ENCODE assay signal across 8 cellular contexts in genomic region chr15:89666147-89666857, GRCh38. TPM values are rescaled to one million over a fixed set of nuclear protein-coding genes. Genes with fewer than 3 reads are reported as not detected.
DNase-seq lines count a peak whose midpoint lies in the region; ATAC-seq and TF ChIP-seq lines count a peak whose summit lies in the region.

No MANE protein-coding gene starts in this region.

- H3K4ac ChIP-seq in neuronal stem cell (ENCODE audit: low read length), result no peak overlapping the region

- no peak for TF ChIP-seq EP300 in gastroesophageal sphincter (IDR thresholded peaks at IDR 0.05)

- peak overlapping the region; percentile 73 for H3K23ac ChIP-seq in neuronal stem cell (ENCODE audit: low read depth, low read length, poor library complexity)

- no peaks in the 10 kb centered on the region for H3K9me3 Mint-ChIP-seq in stimulated activated naive CD8-positive, alpha-beta T cell treated with anti-CD3 and anti-CD28 coated beads, Interleukin-15, amount 100 ng/mL, for 72 hours

- H3K4me3 ChIP-seq in gastroesophageal sphincter, result peak overlapping the region in 1 of 2 donors; percentile 57
- H3K4me3 ChIP-seq in neuronal stem cell (ENCODE audit: low read length in 2 of 2), result peak overlapping the region in 1 of 2 donors; percentile 46

- H2AK5ac ChIP-seq in neuronal stem cell (ENCODE audit: low read depth, low read length), result peak overlapping the region; percentile 68

- no peak overlapping the region for H4K8ac ChIP-seq in neuronal stem cell (ENCODE audit: low read depth, low read length)

- no peak for TF ChIP-seq POLR2A in gastroesophageal sphincter (IDR thresholded peaks at IDR 0.05)

- no peak overlapping the region for H3K14ac ChIP-seq in neuronal stem cell (ENCODE audit: low read length)

- peak overlapping the region; percentile 97 for H3K18ac ChIP-seq in neuronal stem cell (ENCODE audit: low read length)

- H3K9me3 ChIP-seq in gastroesophageal sphincter (no peaks in the 10 kb centered on the region), neuronal stem cell (replicated peaks in 1 of 2; ENCODE audit: control insufficient read depth in 2 of 2, insufficient read depth in 1 of 2, low read depth in 1 of 2, low read length in 2 of 2) (no peaks in the 10 kb centered on the region)

- H3K27me3 ChIP-seq in gastroesophageal sphincter (no peaks in the 10 kb centered on the region), neuronal stem cell (ENCODE audit: control insufficient read depth in 3 of 3, insufficient read depth in 3 of 3, low read depth in 1 of 3, low read length in 3 of 3) (peaks cover 0 to 48% (median 11%) of the 10 kb centered on the region in 3 experiments)

- H2BK15ac ChIP-seq in neuronal stem cell (ENCODE audit: low read length), result peak overlapping the region; percentile 96

- 80% methylated on average over 1 of the region's 8 CpGs; no CpG with 5 or more reads in 1 of the 2 donors for WGBS in gastroesophageal sphincter (ENCODE audit: low coverage in 1 of 2), 2 donors
- no CpG with 5 or more reads among the region's 8 CpGs for WGBS in neuronal stem cell (ENCODE audit: extremely low coverage in 2 of 2, insufficient read length in 2 of 2, insufficient replicate concordance in 1 of 2), 2 donors

- peak; percentile 32 for ATAC-seq in stimulated activated naive CD8-positive, alpha-beta T cell treated with anti-CD3 and anti-CD28 coated beads, Interleukin-15, amount 100 ng/mL, for 72 hours
- ATAC-seq in stimulated activated naive CD8-positive, alpha-beta T cell treated with anti-CD3 and anti-CD28 coated beads, Interleukin-15, Interleukin-2, amounts not matched to agents 100 U/mL and 50 U/mL, for 24 hours, result no peak
- peak; percentile 17 for ATAC-seq in gastroesophageal sphincter

- no peak overlapping the region for H2BK12ac ChIP-seq in neuronal stem cell (ENCODE audit: low read length)

- H3K27ac ChIP-seq in gastroesophageal sphincter (peak overlapping the region; percentile 51 to 91 (median 88)), neuronal stem cell (replicated peaks; ENCODE audit: low read length) (no peak overlapping the region)

- H3K4me1 ChIP-seq in gastroesophageal sphincter, result peaks cover 0 to 30% (median 10%) of the 10 kb centered on the region in 3 donors
- peaks cover 4 to 5% of the 10 kb centered on the region in 2 donors for H3K4me1 ChIP-seq in neuronal stem cell (ENCODE audit: control insufficient read depth in 2 of 2, insufficient read depth in 1 of 2, low read depth in 1 of 2, low read length in 2 of 2)

- H3K9ac ChIP-seq in neuronal stem cell (ENCODE audit: low read depth, low read length, poor library complexity), result no peak overlapping the region

- H2AFZ ChIP-seq in neuronal stem cell (ENCODE audit: low read length), result peak overlapping the region; percentile 94

- DNase-seq in stimulated activated naive CD8-positive, alpha-beta T cell treated with anti-CD3 and anti-CD28 coated beads, Interleukin-15, amount 100 ng/mL, for 72 hours, result no peak
- DNase-seq in stimulated activated naive CD8-positive, alpha-beta T cell treated with anti-CD3 and anti-CD28 coated beads, Interleukin-15, Interleukin-2, amounts not matched to agents 100 U/mL and 50 U/mL, for 24 hours, result no peak
- DNase-seq in neuronal stem cell (ENCODE audit: low spot score), result no peak
- no peak for DNase-seq in islet precursor cell
- no peak for DNase-seq in middle frontal gyrus (ENCODE audit: extremely low spot score, low spot score)
- no peak for DNase-seq in activated CD4-positive, alpha-beta T cell treated with anti-CD3 and anti-CD28 coated beads, Interleukin-2, amount 50 U/mL, for 48 hours
- no peak for DNase-seq in T-helper 9 cell

- peaks cover 4% of the 10 kb centered on the region for H3K4me1 Mint-ChIP-seq in stimulated activated naive CD8-positive, alpha-beta T cell treated with anti-CD3 and anti-CD28 coated beads, Interleukin-15, amount 100 ng/mL, for 72 hours

- H2BK120ac ChIP-seq in neuronal stem cell (ENCODE audit: low read depth, low read length), result no peak overlapping the region

- no peak overlapping the region for H3K27ac Mint-ChIP-seq in stimulated activated naive CD8-positive, alpha-beta T cell treated with anti-CD3 and anti-CD28 coated beads, Interleukin-15, amount 100 ng/mL, for 72 hours

- H2BK5ac ChIP-seq in neuronal stem cell (ENCODE audit: low read length), result no peak overlapping the region

- no peaks in the 10 kb centered on the region for H3K36me3 ChIP-seq in gastroesophageal sphincter
- H3K36me3 ChIP-seq in neuronal stem cell (replicated peaks in 1 of 2; ENCODE audit: control insufficient read depth in 2 of 2, insufficient read depth in 2 of 2, low read length in 2 of 2), result no peaks in the 10 kb centered on the region

- H3K4me2 ChIP-seq in neuronal stem cell (ENCODE audit: insufficient read depth, low read length, poor library complexity, severe bottlenecking), result peak overlapping the region; percentile 49

- H4K91ac ChIP-seq in neuronal stem cell (ENCODE audit: low read depth, low read length, poor library complexity), result no peak overlapping the region

- peak overlapping the region; percentile 28 to 68 for H3K4me3 Mint-ChIP-seq in stimulated activated naive CD8-positive, alpha-beta T cell treated with anti-CD3 and anti-CD28 coated beads, Interleukin-15, amount 100 ng/mL, for 72 hours

- no peaks in the 10 kb centered on the region for H3K79me1 ChIP-seq in neuronal stem cell (ENCODE audit: low read depth, low read length)

- H3K27me3 Mint-ChIP-seq in stimulated activated naive CD8-positive, alpha-beta T cell treated with anti-CD3 and anti-CD28 coated beads, Interleukin-15, amount 100 ng/mL, for 72 hours, result peaks cover 56% of the 10 kb centered on the region

- no peak for TF ChIP-seq CTCF in gastroesophageal sphincter (IDR thresholded peaks at IDR 0.05)

RNA-seq across cellular contexts. Expression of gene KIF7, which starts 11.0 kb away (rescaled TPM):
- total RNA-seq in gastroesophageal sphincter, result 10 to 100 TPM; 17.0 to 26.3 (median 18.3) TPM
- polyA plus RNA-seq in neuronal stem cell (2013, experiment 1 of 2), result 6.3 TPM
- polyA plus RNA-seq in neuronal stem cell (2013, experiment 2 of 2), result 6.6 TPM

RNA-seq across cellular contexts. Expression of gene PLIN1, which starts 12.9 kb away (rescaled TPM):
- 10 to 100 TPM in 1 of 4 donors, 1 to 10 TPM in 3; 1.2 to 22.2 (median 2.5) TPM for total RNA-seq in gastroesophageal sphincter
- polyA plus RNA-seq in neuronal stem cell (2013, experiment 1 of 2), result 0.13 TPM
- polyA plus RNA-seq in neuronal stem cell (2013, experiment 2 of 2), result 0.24 TPM

RNA-seq across cellular contexts. Expression of gene PEX11A, which starts 24.3 kb away (rescaled TPM):
- total RNA-seq in gastroesophageal sphincter, result 10 to 100 TPM; 11.6 to 17.6 (median 16.4) TPM
- polyA plus RNA-seq in neuronal stem cell (2013, experiment 1 of 2), result 5.4 TPM
- polyA plus RNA-seq in neuronal stem cell (2013, experiment 2 of 2), result 4.5 TPM

RNA-seq across cellular contexts. Expression of gene WDR93, which starts 24.3 kb away (rescaled TPM):
- total RNA-seq in gastroesophageal sphincter, result under 1 TPM in 1 of 4 donors, not detected in 3; 0.15 TPM
- 0.26 TPM for polyA plus RNA-seq in neuronal stem cell (2013, experiment 1 of 2)
- polyA plus RNA-seq in neuronal stem cell (2013, experiment 2 of 2), result 0.29 TPM
